ENCODE assay signal across 2 cellular contexts in the genomic region with DNA sequence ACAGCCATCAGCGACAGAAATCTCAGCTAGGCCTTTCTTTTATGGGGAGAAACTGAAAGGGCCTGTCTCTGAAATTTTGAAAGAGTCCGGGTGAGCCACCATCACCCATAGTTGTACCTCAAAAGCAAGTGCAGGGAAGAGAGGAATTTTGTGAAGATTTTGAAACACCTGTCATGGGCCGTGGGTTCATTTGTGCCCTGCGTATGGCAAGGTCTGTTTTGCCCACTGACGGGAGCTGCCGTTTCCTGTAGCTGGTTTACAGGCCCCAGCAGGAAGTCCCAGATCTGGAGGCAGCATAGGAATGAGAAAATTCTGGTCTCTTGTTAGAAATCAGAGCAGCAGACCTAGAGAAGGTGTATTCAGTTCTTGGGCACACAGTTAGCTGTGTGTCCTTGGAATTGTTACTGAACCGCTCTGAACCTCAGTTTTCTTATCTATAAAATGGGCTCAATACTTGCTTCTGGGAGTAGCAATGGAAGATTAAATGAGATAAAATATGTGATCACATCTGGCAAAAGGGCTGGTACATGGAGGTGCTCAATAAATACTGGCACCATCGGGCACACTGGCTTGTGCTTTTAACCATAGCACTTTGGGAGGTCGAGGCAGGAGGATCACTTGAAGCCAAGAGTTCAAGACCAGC.
TF ChIP-seq lines count a peak whose summit lies in the region.

No MANE protein-coding gene starts in this region.

TF ChIP-seq in HepG2, 621 proteins besides CTCF, POLR2A, EP300 and RAD21:
- TF ChIP-seq ZNF207 (IDR thresholded peaks at IDR 0.05; ENCODE audit: borderline replicate concordance) (no peak), ZMAT3 (CRISPR knock-in tag; conservative IDR thresholded peaks at IDR 0.05) (no peak), ZNF629 (CRISPR knock-in tag; conservative IDR thresholded peaks at IDR 0.05) (peak; percentile 59)

TF ChIP-seq in H1, 55 proteins besides CTCF, POLR2A, EP300 and RAD21:
- no peak for TF ChIP-seq SIX5 (IDR thresholded peaks at IDR 0.05; ENCODE audit: low read depth, low read length)
- peak; percentile 87 for TF ChIP-seq KDM1A (IDR thresholded peaks at IDR 0.05; ENCODE audit: borderline replicate concordance, low read length)
